Comparison of ENCODE assay signal across 1 cellular context in the genomic region with DNA sequence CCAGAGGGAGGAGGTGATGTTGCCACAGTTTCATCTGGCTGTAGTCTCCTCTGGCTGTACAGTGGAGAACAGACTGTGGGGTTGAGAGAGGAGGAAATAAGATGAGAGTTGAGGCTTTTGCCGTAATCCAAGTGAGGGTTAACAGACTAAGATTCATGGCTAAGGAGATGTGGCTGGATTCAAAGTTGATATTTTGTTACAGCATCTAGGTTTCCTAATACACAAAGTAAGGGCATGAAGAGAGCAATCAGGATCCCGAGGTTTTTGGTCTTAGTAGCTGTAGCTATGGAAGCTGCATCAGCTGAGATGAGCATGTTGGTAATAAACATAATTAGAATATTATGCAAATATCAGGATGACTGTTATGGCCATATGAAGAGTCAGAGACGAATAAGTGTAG.
TF ChIP-seq lines count a peak whose summit lies in the region.

No MANE protein-coding gene starts in this region.

TF ChIP-seq in GM23338, 12 proteins besides CTCF, POLR2A, EP300 and RAD21 (continued from another document):
- TF ChIP-seq, protein P1, sequence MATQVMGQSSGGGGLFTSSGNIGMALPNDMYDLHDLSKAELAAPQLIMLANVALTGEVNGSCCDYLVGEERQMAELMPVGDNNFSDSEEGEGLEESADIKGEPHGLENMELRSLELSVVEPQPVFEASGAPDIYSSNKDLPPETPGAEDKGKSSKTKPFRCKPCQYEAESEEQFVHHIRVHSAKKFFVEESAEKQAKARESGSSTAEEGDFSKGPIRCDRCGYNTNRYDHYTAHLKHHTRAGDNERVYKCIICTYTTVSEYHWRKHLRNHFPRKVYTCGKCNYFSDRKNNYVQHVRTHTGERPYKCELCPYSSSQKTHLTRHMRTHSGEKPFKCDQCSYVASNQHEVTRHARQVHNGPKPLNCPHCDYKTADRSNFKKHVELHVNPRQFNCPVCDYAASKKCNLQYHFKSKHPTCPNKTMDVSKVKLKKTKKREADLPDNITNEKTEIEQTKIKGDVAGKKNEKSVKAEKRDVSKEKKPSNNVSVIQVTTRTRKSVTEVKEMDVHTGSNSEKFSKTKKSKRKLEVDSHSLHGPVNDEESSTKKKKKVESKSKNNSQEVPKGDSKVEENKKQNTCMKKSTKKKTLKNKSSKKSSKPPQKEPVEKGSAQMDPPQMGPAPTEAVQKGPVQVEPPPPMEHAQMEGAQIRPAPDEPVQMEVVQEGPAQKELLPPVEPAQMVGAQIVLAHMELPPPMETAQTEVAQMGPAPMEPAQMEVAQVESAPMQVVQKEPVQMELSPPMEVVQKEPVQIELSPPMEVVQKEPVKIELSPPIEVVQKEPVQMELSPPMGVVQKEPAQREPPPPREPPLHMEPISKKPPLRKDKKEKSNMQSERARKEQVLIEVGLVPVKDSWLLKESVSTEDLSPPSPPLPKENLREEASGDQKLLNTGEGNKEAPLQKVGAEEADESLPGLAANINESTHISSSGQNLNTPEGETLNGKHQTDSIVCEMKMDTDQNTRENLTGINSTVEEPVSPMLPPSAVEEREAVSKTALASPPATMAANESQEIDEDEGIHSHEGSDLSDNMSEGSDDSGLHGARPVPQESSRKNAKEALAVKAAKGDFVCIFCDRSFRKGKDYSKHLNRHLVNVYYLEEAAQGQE (IDR thresholded peaks at IDR 0.05; ENCODE audit: unreplicated experiment): no peak
- TF ChIP-seq STAT1 (IDR thresholded peaks at IDR 0.05; ENCODE audit: unreplicated experiment): no peak
- TF ChIP-seq CREB1 (CRISPR knock-in tag; IDR thresholded peaks at IDR 0.05; ENCODE audit: low read depth): no peak
- TF ChIP-seq, protein P2, sequence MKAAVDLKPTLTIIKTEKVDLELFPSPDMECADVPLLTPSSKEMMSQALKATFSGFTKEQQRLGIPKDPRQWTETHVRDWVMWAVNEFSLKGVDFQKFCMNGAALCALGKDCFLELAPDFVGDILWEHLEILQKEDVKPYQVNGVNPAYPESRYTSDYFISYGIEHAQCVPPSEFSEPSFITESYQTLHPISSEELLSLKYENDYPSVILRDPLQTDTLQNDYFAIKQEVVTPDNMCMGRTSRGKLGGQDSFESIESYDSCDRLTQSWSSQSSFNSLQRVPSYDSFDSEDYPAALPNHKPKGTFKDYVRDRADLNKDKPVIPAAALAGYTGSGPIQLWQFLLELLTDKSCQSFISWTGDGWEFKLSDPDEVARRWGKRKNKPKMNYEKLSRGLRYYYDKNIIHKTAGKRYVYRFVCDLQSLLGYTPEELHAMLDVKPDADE (IDR thresholded peaks at IDR 0.05): no peak
- TF ChIP-seq, protein P3, sequence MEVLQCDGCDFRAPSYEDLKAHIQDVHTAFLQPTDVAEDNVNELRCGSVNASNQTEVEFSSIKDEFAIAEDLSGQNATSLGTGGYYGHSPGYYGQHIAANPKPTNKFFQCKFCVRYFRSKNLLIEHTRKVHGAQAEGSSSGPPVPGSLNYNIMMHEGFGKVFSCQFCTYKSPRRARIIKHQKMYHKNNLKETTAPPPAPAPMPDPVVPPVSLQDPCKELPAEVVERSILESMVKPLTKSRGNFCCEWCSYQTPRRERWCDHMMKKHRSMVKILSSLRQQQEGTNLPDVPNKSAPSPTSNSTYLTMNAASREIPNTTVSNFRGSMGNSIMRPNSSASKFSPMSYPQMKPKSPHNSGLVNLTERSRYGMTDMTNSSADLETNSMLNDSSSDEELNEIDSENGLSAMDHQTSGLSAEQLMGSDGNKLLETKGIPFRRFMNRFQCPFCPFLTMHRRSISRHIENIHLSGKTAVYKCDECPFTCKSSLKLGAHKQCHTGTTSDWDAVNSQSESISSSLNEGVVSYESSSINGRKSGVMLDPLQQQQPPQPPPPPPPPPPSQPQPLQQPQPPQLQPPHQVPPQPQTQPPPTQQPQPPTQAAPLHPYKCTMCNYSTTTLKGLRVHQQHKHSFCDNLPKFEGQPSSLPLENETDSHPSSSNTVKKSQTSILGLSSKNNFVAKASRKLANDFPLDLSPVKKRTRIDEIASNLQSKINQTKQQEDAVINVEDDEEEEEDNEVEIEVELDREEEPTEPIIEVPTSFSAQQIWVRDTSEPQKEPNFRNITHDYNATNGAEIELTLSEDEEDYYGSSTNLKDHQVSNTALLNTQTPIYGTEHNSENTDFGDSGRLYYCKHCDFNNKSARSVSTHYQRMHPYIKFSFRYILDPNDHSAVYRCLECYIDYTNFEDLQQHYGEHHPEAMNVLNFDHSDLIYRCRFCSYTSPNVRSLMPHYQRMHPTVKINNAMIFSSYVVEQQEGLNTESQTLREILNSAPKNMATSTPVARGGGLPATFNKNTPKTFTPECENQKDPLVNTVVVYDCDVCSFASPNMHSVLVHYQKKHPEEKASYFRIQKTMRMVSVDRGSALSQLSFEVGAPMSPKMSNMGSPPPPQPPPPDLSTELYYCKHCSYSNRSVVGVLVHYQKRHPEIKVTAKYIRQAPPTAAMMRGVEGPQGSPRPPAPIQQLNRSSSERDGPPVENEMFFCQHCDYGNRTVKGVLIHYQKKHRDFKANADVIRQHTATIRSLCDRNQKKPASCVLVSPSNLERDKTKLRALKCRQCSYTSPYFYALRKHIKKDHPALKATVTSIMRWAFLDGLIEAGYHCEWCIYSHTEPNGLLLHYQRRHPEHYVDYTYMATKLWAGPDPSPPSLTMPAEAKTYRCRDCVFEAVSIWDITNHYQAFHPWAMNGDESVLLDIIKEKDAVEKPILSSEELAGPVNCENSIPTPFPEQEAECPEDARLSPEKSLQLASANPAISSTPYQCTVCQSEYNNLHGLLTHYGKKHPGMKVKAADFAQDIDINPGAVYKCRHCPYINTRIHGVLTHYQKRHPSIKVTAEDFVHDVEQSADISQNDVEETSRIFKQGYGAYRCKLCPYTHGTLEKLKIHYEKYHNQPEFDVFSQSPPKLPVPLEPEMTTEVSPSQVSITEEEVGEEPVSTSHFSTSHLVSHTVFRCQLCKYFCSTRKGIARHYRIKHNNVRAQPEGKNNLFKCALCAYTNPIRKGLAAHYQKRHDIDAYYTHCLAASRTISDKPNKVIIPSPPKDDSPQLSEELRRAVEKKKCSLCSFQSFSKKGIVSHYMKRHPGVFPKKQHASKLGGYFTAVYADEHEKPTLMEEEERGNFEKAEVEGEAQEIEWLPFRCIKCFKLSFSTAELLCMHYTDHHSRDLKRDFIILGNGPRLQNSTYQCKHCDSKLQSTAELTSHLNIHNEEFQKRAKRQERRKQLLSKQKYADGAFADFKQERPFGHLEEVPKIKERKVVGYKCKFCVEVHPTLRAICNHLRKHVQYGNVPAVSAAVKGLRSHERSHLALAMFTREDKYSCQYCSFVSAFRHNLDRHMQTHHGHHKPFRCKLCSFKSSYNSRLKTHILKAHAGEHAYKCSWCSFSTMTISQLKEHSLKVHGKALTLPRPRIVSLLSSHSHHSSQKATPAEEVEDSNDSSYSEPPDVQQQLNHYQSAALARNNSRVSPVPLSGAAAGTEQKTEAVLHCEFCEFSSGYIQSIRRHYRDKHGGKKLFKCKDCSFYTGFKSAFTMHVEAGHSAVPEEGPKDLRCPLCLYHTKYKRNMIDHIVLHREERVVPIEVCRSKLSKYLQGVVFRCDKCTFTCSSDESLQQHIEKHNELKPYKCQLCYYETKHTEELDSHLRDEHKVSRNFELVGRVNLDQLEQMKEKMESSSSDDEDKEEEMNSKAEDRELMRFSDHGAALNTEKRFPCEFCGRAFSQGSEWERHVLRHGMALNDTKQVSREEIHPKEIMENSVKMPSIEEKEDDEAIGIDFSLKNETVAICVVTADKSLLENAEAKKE (CRISPR knock-in tag; IDR thresholded peaks at IDR 0.05): no peak
- TF ChIP-seq ZNF114 (CRISPR knock-in tag; IDR thresholded peaks at IDR 0.05): no peak
- no peak for TF ChIP-seq ZNF331 (CRISPR knock-in tag; IDR thresholded peaks at IDR 0.05; ENCODE audit: low read depth)
- TF ChIP-seq EZH2phosphoT487 (IDR thresholded peaks at IDR 0.05; ENCODE audit: unreplicated experiment): no peak
- TF ChIP-seq POLR2AphosphoS5 (IDR thresholded peaks at IDR 0.05; ENCODE audit: low read depth): no peak
- no peak for TF ChIP-seq NANOG (IDR thresholded peaks at IDR 0.05; ENCODE audit: borderline replicate concordance)
- no peak for TF ChIP-seq EZH2 (IDR thresholded peaks at IDR 0.05; ENCODE audit: low read depth, unreplicated experiment)
TF ChIP-seq in GM23338: peak in this region for 0.
